ENCODE assay signal across 8 cellular contexts in genomic region chr7:135169141-135169935, GRCh38. TPM values are rescaled to one million over a fixed set of nuclear protein-coding genes. Genes with fewer than 3 reads are reported as not detected.
DNase-seq lines count a peak whose midpoint lies in the region; ATAC-seq and TF ChIP-seq lines count a peak whose summit lies in the region.

No MANE protein-coding gene starts in this region.

- intact Hi-C loops in Calu3 (cut with micrococcal nuclease; ENCODE audit: unreplicated experiment), result no loop called here
- intact Hi-C loops in lower lobe of right lung (cut with DNase I), result no loop called here

- peak overlapping the region; percentile 87 for H3K27ac Mint-ChIP-seq in Calu3 (ENCODE audit: unreplicated experiment)

- H3K27me3 Mint-ChIP-seq in Calu3 (ENCODE audit: unreplicated experiment), result no peaks in the 10 kb centered on the region

- peak; percentile 41 for ATAC-seq in GM19328 (IDR thresholded peaks at IDR 0.05; ENCODE audit: unreplicated experiment)
- ATAC-seq in HG03469 (IDR thresholded peaks at IDR 0.05; ENCODE audit: unreplicated experiment), result peak; percentile 46
- ATAC-seq in lower lobe of right lung, result peak in 1 of 2 donors; percentile 5

- H3K4me1 Mint-ChIP-seq in Calu3 (ENCODE audit: low read depth, unreplicated experiment), result peaks cover 34% of the 10 kb centered on the region

- peaks cover 40% of the 10 kb centered on the region for H3K36me3 ChIP-seq in lower lobe of right lung

- BruUV-seq in Calu3 (replicated peaks; lab: Mats Ljungman, UMichigan), result TSS peak; percentile 53

- peak; percentile 50 for TF ChIP-seq CTCF in Calu3 (IDR thresholded peaks at IDR 0.05; ENCODE audit: unreplicated experiment)
- TF ChIP-seq CTCF in cardiac fibroblast (IDR thresholded peaks at IDR 0.05; ENCODE audit: low read depth, low read length), result peak; percentile 52
- TF ChIP-seq CTCF in lower lobe of right lung (IDR thresholded peaks at IDR 0.05), result peak; percentile 42

- H3K9me3 Mint-ChIP-seq in Calu3 (ENCODE audit: low read depth, unreplicated experiment), result no peaks in the 10 kb centered on the region

- no peaks in the 10 kb centered on the region for H3K27me3 ChIP-seq in lower lobe of right lung (ENCODE audit: low read depth)

- H3K4me3 Mint-ChIP-seq in Calu3 (ENCODE audit: low read depth, unreplicated experiment), result peak overlapping the region; percentile 78

- H3K9me3 ChIP-seq in lower lobe of right lung, result no peaks in the 10 kb centered on the region

- H3K27ac ChIP-seq in lower lobe of right lung, result peak overlapping the region; percentile 94

- H3K4me1 ChIP-seq in lower lobe of right lung, result peaks cover 56% of the 10 kb centered on the region

- DNase-seq in Calu3, result peak; percentile 77
- peak in 4 of 5 donors; percentile 37 to 77 (median 43) for DNase-seq in T-helper 1 cell
- peak; percentile 25 to 72 for DNase-seq in cardiac fibroblast (ENCODE audit: low read depth in 2 of 2)
- DNase-seq in lower lobe of right lung, result no peak
- DNase-seq in stimulated activated naive CD4-positive, alpha-beta T cell treated with Interleukin-2 at 50 U/mL for 16 hours (lab: John Stamatoyannopoulos, UW), result peak; percentile 63
- no peak for DNase-seq in AG08395 (ENCODE audit: low spot score)

- H3K4me3 ChIP-seq in cardiac fibroblast (replicated peaks in 1 of 2; ENCODE audit: low read depth in 2 of 2, low read length in 2 of 2) (peak overlapping the region; percentile 76 to 82), lower lobe of right lung (peak overlapping the region; percentile 77)

- peaks cover 86% of the 10 kb centered on the region for H3K36me3 Mint-ChIP-seq in Calu3 (ENCODE audit: insufficient read depth, unreplicated experiment)

- CTCF ChIA-PET in Calu3 (lab: Charles Lee), result interaction anchor here (0.8 to 1.6 kb wide), 4 partner anchors 8 to 22 kb away, joined by 3 to 7 read pairs (median 4); partner anchors contain the start of gene TMEM140

RNA-seq across cellular contexts. Expression of gene CYREN, which starts 1.2 kb away (rescaled TPM):
- total RNA-seq in Calu3 (2022) (84.8 and 89.0 TPM in 2 replicates), lower lobe of right lung (39.6 TPM)

RNA-seq across cellular contexts. Expression of gene TMEM140, which starts 21.5 kb away (rescaled TPM):
- total RNA-seq in Calu3 (2022), result 4.2 and 11.4 TPM in 2 replicates
- 39.3 TPM for total RNA-seq in lower lobe of right lung

RNA-seq across cellular contexts. Expression of gene WDR91, which starts 42.0 kb away (rescaled TPM):
- total RNA-seq in Calu3 (2022) (21.2 and 24.3 TPM in 2 replicates), lower lobe of right lung (27.1 TPM)

Comparison
In these comparisons a context has a peak if more than half of its experiments do, and no peak if none do; other contexts are left out.
1. DNase-seq: peak in Calu3 (single experiment), T-helper 1 cell (4 of 5), cardiac fibroblast (2 of 2) and stimulated activated naive CD4-positive, alpha-beta T cell treated with Interleukin-2 at 50 U/mL for 16 hours (single experiment); none in lower lobe of right lung (single experiment) and AG08395 (single experiment).
2. Peak in every context shown above with its lines, with median percentiles within 50 percentile points of each other: CTCF ChIP-seq.